Comparison of ENCODE assay signal across 1 cellular context in the genomic region with DNA sequence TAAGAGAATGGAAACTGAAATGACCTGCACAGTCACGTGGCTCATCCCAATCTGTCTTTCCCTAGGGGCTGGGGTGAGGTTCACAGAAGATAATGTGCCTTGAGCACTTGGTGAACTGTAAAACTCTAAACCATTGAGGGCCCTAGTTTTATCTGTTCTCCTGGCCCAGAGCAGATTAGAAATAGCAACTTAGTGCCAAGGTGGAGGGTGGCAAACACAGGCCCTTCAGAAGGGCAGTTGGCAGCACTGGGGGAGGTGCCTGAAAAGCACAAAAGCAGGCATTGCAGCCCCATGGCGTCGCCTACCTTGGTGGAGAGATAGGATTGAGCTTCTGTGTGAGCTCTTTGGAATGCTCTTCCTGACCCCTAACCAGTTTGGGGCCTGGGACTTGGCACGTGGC.
TF ChIP-seq lines count a peak whose summit lies in the region.

No MANE protein-coding gene starts in this region.

TF ChIP-seq in K562, 482 proteins besides CTCF, POLR2A, EP300 and RAD21:
- TF ChIP-seq, protein P1, sequence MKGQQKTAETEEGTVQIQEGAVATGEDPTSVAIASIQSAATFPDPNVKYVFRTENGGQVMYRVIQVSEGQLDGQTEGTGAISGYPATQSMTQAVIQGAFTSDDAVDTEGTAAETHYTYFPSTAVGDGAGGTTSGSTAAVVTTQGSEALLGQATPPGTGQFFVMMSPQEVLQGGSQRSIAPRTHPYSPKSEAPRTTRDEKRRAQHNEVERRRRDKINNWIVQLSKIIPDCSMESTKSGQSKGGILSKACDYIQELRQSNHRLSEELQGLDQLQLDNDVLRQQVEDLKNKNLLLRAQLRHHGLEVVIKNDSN (CRISPR knock-in tag; IDR thresholded peaks at IDR 0.05), result 0 out of 2 replicates have a peak, but pooled peaks have one; percentile 20
